ENCODE assay signal across 8 cellular contexts in the genomic region with DNA sequence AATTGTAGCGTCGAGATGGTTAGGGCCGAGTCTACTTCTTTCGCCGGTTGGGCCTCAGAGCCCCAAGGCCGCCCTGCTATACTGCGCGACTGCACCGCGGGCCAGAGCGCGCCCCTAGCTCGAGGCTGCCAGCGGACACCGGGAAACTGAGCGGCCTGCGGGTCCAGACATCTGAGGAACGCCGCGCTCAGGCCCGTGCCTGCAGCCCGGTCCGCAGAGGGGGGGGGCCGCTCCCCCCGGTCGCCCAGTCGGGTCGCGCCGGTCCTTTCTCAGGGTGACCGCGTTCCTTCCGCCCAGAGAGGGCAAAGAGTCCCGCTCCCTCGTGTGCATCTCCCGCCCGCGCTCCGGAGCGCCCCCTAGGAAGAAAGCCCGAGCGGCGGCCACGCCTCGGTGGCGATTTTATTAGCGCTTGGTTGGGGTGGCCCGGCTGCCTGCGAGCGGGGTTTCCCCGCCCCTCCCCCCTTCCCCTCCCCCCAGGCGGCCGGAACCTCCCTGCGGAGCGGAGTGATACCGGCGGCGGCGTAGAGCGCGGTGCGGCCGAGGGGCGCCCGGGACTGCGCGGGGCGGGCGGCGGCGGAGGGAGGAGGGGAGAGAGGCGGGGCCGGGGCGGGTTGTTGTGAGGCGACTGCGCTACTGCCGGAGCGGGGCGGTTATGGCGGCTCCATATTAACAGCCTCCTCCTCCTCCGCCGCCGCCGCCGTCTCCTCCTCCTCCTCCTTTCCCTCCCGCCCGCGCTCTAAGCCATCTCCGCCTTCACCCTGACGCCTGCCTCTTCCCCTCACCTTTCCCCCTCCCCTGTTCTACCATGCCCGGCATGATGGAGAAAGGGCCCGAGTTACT. TPM values are rescaled to one million over a fixed set of nuclear protein-coding genes. Genes with fewer than 3 reads are reported as not detected.
DNase-seq lines count a peak whose midpoint lies in the region; ATAC-seq and TF ChIP-seq lines count a peak whose summit lies in the region.

Gene RCOR3 (plus strand): TSS at position 611 of the 840 bp plus-strand sequence. CDS start 195 bp downstream, at position 806.

- peaks cover 8% of the 10 kb centered on the region for H3K36me3 ChIP-seq in SK-N-MC (ENCODE audit: insufficient read depth, low read length)

- H3K9ac ChIP-seq in SK-N-MC (ENCODE audit: insufficient read length) = peak within 1 kb of the TSS; percentile 98

- ATAC-seq in omental fat pad (ENCODE audit: low FRiP score) = peak; percentile 92

- POLR2A ChIA-PET in GM10248 (lab: Yijun Ruan, JAX) = interaction anchor here (0.6 kb wide), 1 partner anchor 125 kb away, joined by 3 read pairs; no protein-coding TSS in a partner anchor

- H3K27me3 Mint-ChIP-seq in activated naive CD4-positive, alpha-beta T cell treated with anti-CD3 and anti-CD28 coated beads, Interleukin-2, amount 10 ng/mL, durations not matched to agents 7 days and 5 days = peaks cover 10% of the 10 kb centered on the region

- H3K9me3 ChIP-seq in SK-N-MC (ENCODE audit: low read depth, low read length) = no peaks in the 10 kb centered on the region

- H3K4me3 Mint-ChIP-seq in activated naive CD4-positive, alpha-beta T cell treated with anti-CD3 and anti-CD28 coated beads, Interleukin-2, amount 10 ng/mL, durations not matched to agents 7 days and 5 days = peak within 1 kb of the TSS; percentile 77

- H3K27ac ChIP-seq in SK-N-MC (peak within 1 kb of the TSS; percentile 99), temporal lobe (ENCODE audit: low read depth, low read length) (peak within 1 kb of the TSS; percentile 97)

- peak within 1 kb of the TSS; percentile 86 for H3K4me3 ChIP-seq in HFF-Myc (replicated peaks; ENCODE audit: low read depth, low read length)
- H3K4me3 ChIP-seq in SK-N-MC = peak within 1 kb of the TSS; percentile 98

- H3K36me3 Mint-ChIP-seq in activated naive CD4-positive, alpha-beta T cell treated with anti-CD3 and anti-CD28 coated beads, Interleukin-2, amount 10 ng/mL, durations not matched to agents 7 days and 5 days = peaks cover 14% of the 10 kb centered on the region

- no peaks in the 10 kb centered on the region for H3K9me3 Mint-ChIP-seq in activated naive CD4-positive, alpha-beta T cell treated with anti-CD3 and anti-CD28 coated beads, Interleukin-2, amount 10 ng/mL, durations not matched to agents 7 days and 5 days

- H3K27ac Mint-ChIP-seq in activated naive CD4-positive, alpha-beta T cell treated with anti-CD3 and anti-CD28 coated beads, Interleukin-2, amount 10 ng/mL, durations not matched to agents 7 days and 5 days = peak within 1 kb of the TSS; percentile 96

- DNase-seq in GM10248 (ENCODE audit: extremely low spot score) = peak; percentile 90
- peak; percentile 55 for DNase-seq in HFF-Myc (ENCODE audit: extremely low read depth, low read depth)
- DNase-seq in MV-4-11 (lab: John Stamatoyannopoulos, UW) = peak; percentile 87
- DNase-seq in SK-N-MC (ENCODE audit: low read depth, low spot score) = no peak
- DNase-seq in activated naive CD4-positive, alpha-beta T cell treated with anti-CD3 and anti-CD28 coated beads, Interleukin-2, amount 10 ng/mL, durations not matched to agents 7 days and 5 days = peak; percentile 94
- peak; percentile 87 for DNase-seq in germinal center (ENCODE audit: low spot score)
- DNase-seq in omental fat pad (ENCODE audit: low spot score) = peak; percentile 73

- TF ChIP-seq CTCF in GM10248 (IDR thresholded peaks at IDR 0.05; ENCODE audit: control extremely low read depth, extremely low read depth, low read depth, missing control alignments) (peak; percentile 79), HFF-Myc (IDR thresholded peaks at IDR 0.05; ENCODE audit: low read depth, low read length, missing control alignments) (peak; percentile 41), omental fat pad (IDR thresholded peaks at IDR 0.05) (no peak)

- peaks cover 23% of the 10 kb centered on the region for H3K4me1 Mint-ChIP-seq in activated naive CD4-positive, alpha-beta T cell treated with anti-CD3 and anti-CD28 coated beads, Interleukin-2, amount 10 ng/mL, durations not matched to agents 7 days and 5 days

- CTCF ChIA-PET in GM10248 (lab: Yijun Ruan, JAX) = interaction anchor here (0.9 to 1.4 kb wide), 7 partner anchors 9 to 124 kb away, joined by 3 to 8 read pairs (median 4); partner anchors contain the start of gene KCNH1
- CTCF ChIA-PET in activated naive CD4-positive, alpha-beta T cell treated with anti-CD3 and anti-CD28 coated beads, Interleukin-2, amount 10 ng/mL, durations not matched to agents 7 days and 5 days (lab: Charles Lee) = interaction anchor here (1.0 to 2.0 kb wide), 2 partner anchors 30 to 124 kb away, joined by 3 to 5 read pairs; no protein-coding TSS in a partner anchor

RNA-seq across cellular contexts. Expression of gene RCOR3, which starts in this region (rescaled TPM):
- total RNA-seq in omental fat pad = 10 to 100 TPM; 20.5 to 45.6 (median 31.0) TPM
- 32.5 TPM for total RNA-seq in temporal lobe

Comparison
In these comparisons a context has a peak if more than half of its experiments do, and no peak if none do; other contexts are left out.
1. CTCF ChIP-seq: peak in GM10248 (single experiment) and HFF-Myc (single experiment); none in omental fat pad (0 of 3).